Comparison of ENCODE assay signal across 27 cellular contexts in the genomic region with DNA sequence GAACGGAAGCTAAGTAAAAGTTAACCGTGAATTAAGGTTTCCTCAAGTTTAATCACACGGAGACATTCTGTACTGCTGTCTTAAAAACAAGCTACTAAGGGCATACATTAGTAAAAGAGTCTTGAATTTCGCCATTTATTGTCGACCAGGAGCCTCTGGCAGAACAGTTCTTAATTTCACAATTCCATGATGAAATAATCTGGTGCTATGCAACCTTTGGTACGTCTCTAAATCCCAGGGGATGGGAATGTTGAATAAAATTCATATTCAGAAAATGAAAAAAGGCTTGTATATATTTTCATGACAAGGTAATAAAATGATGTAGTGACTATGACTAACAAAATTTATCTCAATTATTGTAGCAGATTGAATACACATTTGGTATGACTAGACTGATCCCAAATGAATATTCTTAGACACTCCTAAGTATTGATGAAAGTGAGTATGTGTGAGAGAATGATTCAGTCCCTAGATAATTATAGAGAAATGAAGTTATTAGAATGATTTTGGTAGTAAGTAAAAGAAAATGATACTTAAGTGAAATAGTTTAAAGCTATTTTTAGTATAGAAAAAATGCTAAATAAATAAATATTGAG. TPM values are rescaled to one million over a fixed set of nuclear protein-coding genes. Genes with fewer than 3 reads are reported as not detected.
DNase-seq lines count a peak whose midpoint lies in the region; ATAC-seq, FAIRE-seq and TF ChIP-seq lines count a peak whose summit lies in the region.
"Had no signal": no experiment of that assay in that cellular context is flagged by ENCODE, and none has a peak within 500 bp of the region (broad histone marks: within the 10 kb centered on the region; RNA-seq: fewer than 3 reads in every experiment).

No MANE protein-coding gene starts in this region.

- H3K27me3 ChIP-seq in HepG2 (ENCODE audit: control insufficient read depth in 1 of 2, insufficient read depth in 2 of 2, low read length in 2 of 2) (no peaks in the 10 kb centered on the region), right lobe of liver (no peaks in the 10 kb centered on the region), thyroid gland (no peaks in the 10 kb centered on the region), PC-9 (ENCODE audit: insufficient read depth, low read depth) (no peaks in the 10 kb centered on the region)
- H3K27me3 ChIP-seq: BLaER1 treated with 17β-estradiol and CSF1 and Interleukin-3, amounts not matched to agents 10 nM and 100 nM; body of pancreas; neural progenitor cell had no signal

- no peaks in the 10 kb centered on the region for H3K79me2 ChIP-seq in HepG2 (ENCODE audit: insufficient read depth, low read length)
- H3K79me2 ChIP-seq in PC-9 (ENCODE audit: low read depth) = no peaks in the 10 kb centered on the region
- H3K79me2 ChIP-seq: parathyroid adenoma had no signal

- intact Hi-C loops in HepG2 (cut with micrococcal nuclease; ENCODE audit: unreplicated experiment) = no loop called here
- intact Hi-C loops in right lobe of liver (cut with DNase I) = no loop called here
- intact Hi-C loops in sciatic nerve (cut with DNase I) = no loop called here
- intact Hi-C loops in thyroid gland (cut with DNase I) = no loop called here
- intact Hi-C loops in PC-9 (cut with micrococcal nuclease; ENCODE audit: unreplicated experiment) = no loop called here

- H2AFZ ChIP-seq in HepG2 (ENCODE audit: low read length) (no peak overlapping the region), PC-9 (no peak overlapping the region)
- H2AFZ ChIP-seq: neural progenitor cell, parathyroid adenoma had no signal

- TF ChIP-seq CTCF in HepG2 (CRISPR knock-in tag; IDR thresholded peaks at IDR 0.05) = no peak
- no peak for TF ChIP-seq CTCF in right lobe of liver (IDR thresholded peaks at IDR 0.05)
- no peak for TF ChIP-seq CTCF in choroid plexus epithelial cell (conservative IDR thresholded peaks at IDR 0.05; ENCODE audit: low read depth, low read length)
- no peak for TF ChIP-seq CTCF in thyroid gland (IDR thresholded peaks at IDR 0.05)
- no peak for TF ChIP-seq CTCF in PC-9 (conservative IDR thresholded peaks at IDR 0.05)

- H4K20me1 ChIP-seq in HepG2 (ENCODE audit: insufficient read depth, low read length) (no peaks in the 10 kb centered on the region), PC-9 (ENCODE audit: insufficient read depth) (no peaks in the 10 kb centered on the region)
- H4K20me1 ChIP-seq: BLaER1 treated with 17β-estradiol and CSF1 and Interleukin-3, amounts not matched to agents 10 nM and 100 nM had no signal

- H3K4me3 ChIP-seq in HepG2 (replicated peaks in 1 of 3; ENCODE audit: insufficient read depth in 1 of 3, low read depth in 2 of 3, low read length in 3 of 3) (no peak overlapping the region), right lobe of liver (no peak overlapping the region), choroid plexus epithelial cell (ENCODE audit: low read depth, low read length) (no peak overlapping the region), thyroid gland (replicated peaks in 1 of 3) (no peak overlapping the region), PC-9 (no peak overlapping the region)
- H3K4me3 ChIP-seq: BLaER1 treated with 17β-estradiol and CSF1 and Interleukin-3, amounts not matched to agents 10 nM and 100 nM; body of pancreas; K562; neural progenitor cell; thoracic aorta had no signal

- WGBS in HepG2 (ENCODE audit: low lambda C conversion rate) = 6% methylated on average over 6 of the region's 6 CpGs
- WGBS in right lobe of liver (ENCODE audit: insufficient coverage, low coverage, low lambda C conversion rate, missing lambda C conversion rate) = 28% methylated on average over 6 of the region's 6 CpGs
- WGBS in thyroid gland, 2 donors = 79 to 80% methylated on average over 6 of the region's 6 CpGs

- ATAC-seq in HepG2 (no peak), right lobe of liver (no peak), sciatic nerve (peak; percentile 46), GM18867 (IDR thresholded peaks at IDR 0.05; ENCODE audit: unreplicated experiment) (no peak)
- ATAC-seq: body of pancreas; K562; stimulated activated naive B cell treated with anti-CD40 and anti-IgM and Interleukin-4, amounts not matched to agents 10 μg/mL and 1 μg/mL and 100 μg/mL, for 72 hours had no signal

- H3K36me3 ChIP-seq in HepG2 (replicated peaks in 1 of 2; ENCODE audit: control insufficient read depth in 1 of 2, insufficient read depth in 2 of 2, low read length in 2 of 2) (no peaks in the 10 kb centered on the region), right lobe of liver (no peaks in the 10 kb centered on the region), thyroid gland (no peaks in the 10 kb centered on the region), PC-9 (ENCODE audit: low read depth) (no peaks in the 10 kb centered on the region)
- H3K36me3 ChIP-seq: BLaER1 treated with 17β-estradiol and CSF1 and Interleukin-3, amounts not matched to agents 10 nM and 100 nM; neural progenitor cell; thoracic aorta had no signal

- TF ChIP-seq POLR2A in HepG2 (IDR thresholded peaks at IDR 0.05; ENCODE audit: insufficient read depth in 1 of 2, low read depth in 2 of 2, low read length in 2 of 2) (no peak), right lobe of liver (IDR thresholded peaks at IDR 0.05) (no peak), thyroid gland (IDR thresholded peaks at IDR 0.05) (no peak)

- in situ Hi-C loops in HepG2 (cut with HindIII; ENCODE audit: extremely low pct_ligation_motif_present, low pct_unique_long_range_greater_than_20kb) = no loop called here

- no peaks in the 10 kb centered on the region for H3K9me2 ChIP-seq in PC-9 (ENCODE audit: insufficient read depth)

- BruUV-seq in HepG2 (replicated peaks; lab: Mats Ljungman, UMichigan) (no TSS peak), PC-9 (replicated peaks; lab: Mats Ljungman, UMichigan) (no TSS peak)

- FAIRE-seq in HepG2 (lab: Jason Lieb, UNC) = no peak
- FAIRE-seq: frontal cortex, K562 had no signal

- no peak overlapping the region for H3K9ac ChIP-seq in HepG2 (ENCODE audit: insufficient read depth, low read depth, low read length)
- H3K9ac ChIP-seq: BLaER1 treated with 17β-estradiol and CSF1 and Interleukin-3, amounts not matched to agents 10 nM and 100 nM; neural progenitor cell; parathyroid adenoma had no signal

- H3K4me1 ChIP-seq in HepG2 (ENCODE audit: insufficient read depth, low read length) (no peaks in the 10 kb centered on the region), right lobe of liver (no peaks in the 10 kb centered on the region), thyroid gland (no peaks in the 10 kb centered on the region), PC-9 (replicated peaks; ENCODE audit: insufficient read depth) (peaks cover 6% of the 10 kb centered on the region; the same call in 1 of the 2 replicates)
- H3K4me1 ChIP-seq: body of pancreas, neural progenitor cell, parathyroid adenoma had no signal

- CTCF ChIA-PET in HepG2 (lab: Yijun Ruan, JAX; ENCODE audit: low intra/inter-chr PET ratio, low total read pairs) (no interaction called here), PC-9 (lab: Charles Lee) (no interaction called here)

- TF ChIP-seq EP300 in HepG2 (IDR thresholded peaks at IDR 0.05; ENCODE audit: low read depth in 2 of 2, low read length in 2 of 2) (no peak), HepG2 (CRISPR knock-in tag; IDR thresholded peaks at IDR 0.05; ENCODE audit: borderline replicate concordance) (no peak)

- POLR2A ChIA-PET in HepG2 (lab: Yijun Ruan, JAX) = no interaction called here
- POLR2A ChIA-PET in PC-9 (lab: Charles Lee; ENCODE audit: unreplicated experiment) = no interaction called here

- H3K27ac ChIP-seq in HepG2 (ENCODE audit: extremely low read length, insufficient read depth, low read length) = no peak overlapping the region
- H3K27ac ChIP-seq in right lobe of liver = no peak overlapping the region
- H3K27ac ChIP-seq in thyroid gland = no peak overlapping the region
- H3K27ac ChIP-seq in PC-9 = no peak overlapping the region
- H3K27ac ChIP-seq: BLaER1 treated with 17β-estradiol and CSF1 and Interleukin-3, amounts not matched to agents 10 nM and 100 nM; body of pancreas; neural progenitor cell; parathyroid adenoma; thoracic aorta had no signal

- H3F3A ChIP-seq in PC-9 (ENCODE audit: insufficient read depth, low read depth) = peaks cover 7% of the 10 kb centered on the region; the same call in 1 of the 2 replicates

- no peaks in the 10 kb centered on the region for H3K9me3 ChIP-seq in HepG2 (ENCODE audit: low read length)
- H3K9me3 ChIP-seq in right lobe of liver = no peaks in the 10 kb centered on the region
- H3K9me3 ChIP-seq in thyroid gland = no peaks in the 10 kb centered on the region
- no peaks in the 10 kb centered on the region for H3K9me3 ChIP-seq in PC-9 (ENCODE audit: insufficient read depth, low read depth)
- H3K9me3 ChIP-seq: BLaER1 treated with 17β-estradiol and CSF1 and Interleukin-3, amounts not matched to agents 10 nM and 100 nM; body of pancreas; thoracic aorta had no signal

- no peak for DNase-seq in HepG2 (ENCODE audit: low spot score)
- no peak for DNase-seq in right lobe of liver
- DNase-seq in choroid plexus epithelial cell (ENCODE audit: low read depth) = peak; percentile 38
- no peak for DNase-seq in sciatic nerve (ENCODE audit: low spot score)
- no peak for DNase-seq in thyroid gland
- no peak for DNase-seq in PC-9
- no peak for DNase-seq in NCI-H2081 treated with DMSO at 0.1 percent for 48 hours (lab: John Stamatoyannopoulos, UW)
- DNase-seq: ACHN; activated CD4-positive, alpha-beta T cell treated with anti-CD3 and anti-CD28 coated beads, Interleukin-2, amount 10 ng/mL, durations not matched to agents 7 days and 5 days; activated gamma-delta T cell treated with Interleukin-2 at 50 U/mL for 16 hours; activated T-cell treated with anti-CD3 and anti-CD28 coated beads, Interleukin-2, amount 50 U/mL, for 24 hours; body of pancreas; HCEC 1CT; hippocampal formation; mesendoderm; NCI-H1436 treated with DMSO at 0.1 percent for 48 hours; NCI-H510A; SHP77; stimulated activated naive B cell treated with anti-CD40 and anti-IgM and Interleukin-4, amounts not matched to agents 10 μg/mL and 1 μg/mL and 100 μg/mL, for 72 hours had no signal

- TF ChIP-seq RAD21 in HepG2 (CRISPR knock-in tag; IDR thresholded peaks at IDR 0.05) = no peak

- H3K4me2 ChIP-seq in HepG2 (ENCODE audit: low read depth, low read length) (no peak overlapping the region), PC-9 (no peak overlapping the region)
- H3K4me2 ChIP-seq: BLaER1 treated with 17β-estradiol and CSF1 and Interleukin-3, amounts not matched to agents 10 nM and 100 nM; neural progenitor cell had no signal

RNA-seq across cellular contexts. Expression of a gene that starts 40.4 kb away (rescaled TPM):
- total RNA-seq in HepG2 (2016; rRNA removed; fragmentation: Illumina TruSeq; extraction: Trizol) = not detected in 2 replicates
- not detected in 2 replicates for total RNA-seq in HepG2 (2016; cell fraction: cytosol; rRNA removed; fragmentation: Illumina TruSeq; extraction: Trizol; ENCODE audit: low read depth)
- total RNA-seq in HepG2 (2016; cell fraction: insoluble cytoplasmic fraction; rRNA removed; fragmentation: Illumina TruSeq; extraction: Trizol) = not detected in 2 replicates
- not detected in 2 replicates for total RNA-seq in HepG2 (2016; cell fraction: membrane; rRNA removed; fragmentation: Illumina TruSeq; extraction: Trizol)
- not detected in 2 replicates for total RNA-seq in HepG2 (2016; cell fraction: nucleus; rRNA removed; fragmentation: Illumina TruSeq; extraction: Trizol)
- polyA plus RNA-seq in HepG2 (2011; rRNA removed) = not detected in 2 replicates
- not detected in 2 replicates for polyA plus RNA-seq in HepG2 (2011; cell fraction: cytosol; rRNA removed)
- not detected in 2 replicates for polyA plus RNA-seq in HepG2 (2011; cell fraction: nucleus; rRNA removed)
- not detected in 2 replicates for polyA plus RNA-seq in HepG2 (2012)
- polyA plus RNA-seq in HepG2 (2016; cell fraction: cytosol; fragmentation: Illumina TruSeq; extraction: Trizol; ENCODE audit: low read depth) = not detected in 2 replicates
- polyA plus RNA-seq in HepG2 (2016; cell fraction: insoluble cytoplasmic fraction; fragmentation: Illumina TruSeq; extraction: Trizol; ENCODE audit: low read depth) = not detected in 2 replicates
- not detected in 2 replicates for polyA plus RNA-seq in HepG2 (2016; cell fraction: membrane; fragmentation: Illumina TruSeq; extraction: Trizol; ENCODE audit: low read depth)
- not detected in 2 replicates for polyA plus RNA-seq in HepG2 (2016; cell fraction: nucleus; fragmentation: Illumina TruSeq; extraction: Trizol; ENCODE audit: insufficient read depth, low read depth)
- not detected in 2 replicates for polyA minus RNA-seq in HepG2 (2011; rRNA and poly(A)+ RNA removed; ENCODE audit: low replicate concordance)
- not detected in 2 replicates for polyA minus RNA-seq in HepG2 (2011; cell fraction: cytosol; rRNA and poly(A)+ RNA removed)
- not detected in 2 replicates for polyA minus RNA-seq in HepG2 (2011; cell fraction: nucleus; rRNA and poly(A)+ RNA removed)
- total RNA-seq in right lobe of liver = not detected
- not detected for total RNA-seq in sciatic nerve
- not detected for total RNA-seq in thyroid gland
- not detected in 2 replicates for total RNA-seq in PC-9 (2021)
- total RNA-seq: activated CD4-positive, alpha-beta T cell treated with anti-CD3 and anti-CD28 coated beads, Interleukin-2, amount 10 ng/mL, durations not matched to agents 7 days and 5 days; body of pancreas; HT1080; K562; thoracic aorta had no signal
- polyA plus RNA-seq: K562 had no signal
